ENCODE assay signal across 1 cellular context in the genomic region with DNA sequence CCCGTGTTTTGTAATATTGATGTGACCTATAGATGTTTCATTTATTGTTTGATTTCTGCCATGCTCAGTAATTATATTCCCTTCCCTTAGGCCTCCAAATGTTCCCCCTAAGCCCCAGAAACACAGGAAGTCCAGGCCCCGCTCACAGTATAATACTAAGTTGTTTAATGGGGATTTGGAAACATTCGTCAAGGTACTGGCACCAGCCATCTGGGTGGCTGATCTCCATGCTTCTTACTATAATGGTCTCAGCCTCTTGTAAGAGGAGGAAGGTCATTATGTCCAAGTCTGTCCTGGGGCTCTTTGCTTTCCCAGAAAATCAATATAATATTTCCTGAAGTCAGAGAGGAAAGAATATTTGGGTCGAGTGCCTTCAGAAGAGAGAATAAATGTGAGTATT.
TF ChIP-seq lines count a peak whose summit lies in the region.

No MANE protein-coding gene starts in this region.

TF ChIP-seq in IMR-90, 13 proteins besides CTCF, POLR2A, EP300 and RAD21 (continued from another document):
- TF ChIP-seq, protein P1, sequence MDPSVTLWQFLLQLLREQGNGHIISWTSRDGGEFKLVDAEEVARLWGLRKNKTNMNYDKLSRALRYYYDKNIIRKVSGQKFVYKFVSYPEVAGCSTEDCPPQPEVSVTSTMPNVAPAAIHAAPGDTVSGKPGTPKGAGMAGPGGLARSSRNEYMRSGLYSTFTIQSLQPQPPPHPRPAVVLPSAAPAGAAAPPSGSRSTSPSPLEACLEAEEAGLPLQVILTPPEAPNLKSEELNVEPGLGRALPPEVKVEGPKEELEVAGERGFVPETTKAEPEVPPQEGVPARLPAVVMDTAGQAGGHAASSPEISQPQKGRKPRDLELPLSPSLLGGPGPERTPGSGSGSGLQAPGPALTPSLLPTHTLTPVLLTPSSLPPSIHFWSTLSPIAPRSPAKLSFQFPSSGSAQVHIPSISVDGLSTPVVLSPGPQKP (IDR thresholded peaks at IDR 0.05; ENCODE audit: borderline replicate concordance, low read depth, low read length): no peak
TF ChIP-seq in IMR-90: peak in this region for 0.
